Comparison of ENCODE assay signal across 8 cellular contexts in the genomic region with DNA sequence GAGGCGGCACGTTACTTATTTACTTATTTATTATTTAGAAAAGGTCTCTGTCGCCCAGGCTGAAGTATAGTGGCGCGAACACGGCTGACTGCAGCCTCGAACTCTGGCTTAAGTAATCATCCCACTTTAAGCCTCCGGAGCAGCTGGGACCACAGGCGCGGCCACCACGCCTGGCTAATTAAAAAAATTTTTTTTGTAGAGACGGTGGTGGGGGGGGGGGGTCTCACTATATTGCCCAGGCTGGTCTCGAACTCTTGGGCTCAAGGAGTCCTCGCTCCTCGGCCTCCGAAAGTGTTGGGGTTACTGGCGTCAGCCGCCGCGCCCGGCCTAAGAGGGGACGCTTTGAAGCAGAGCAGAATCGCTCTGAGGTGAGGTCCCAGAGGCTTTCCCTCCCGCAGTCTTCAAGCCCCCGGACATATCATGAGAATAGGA. TPM values are rescaled to one million over a fixed set of nuclear protein-coding genes. Genes with fewer than 3 reads are reported as not detected.
DNase-seq lines count a peak whose midpoint lies in the region; ATAC-seq and TF ChIP-seq lines count a peak whose summit lies in the region.

No MANE protein-coding gene starts in this region.

- no peak for TF ChIP-seq CTCF in heart right ventricle (IDR thresholded peaks at IDR 0.05)
- no peak for TF ChIP-seq CTCF in body of pancreas (IDR thresholded peaks at IDR 0.05)
- no peak for TF ChIP-seq CTCF in mesothelial cell of epicardium (IDR thresholded peaks at IDR 0.05; ENCODE audit: unreplicated experiment)

- peak overlapping the region; percentile 62 to 95 (median 78) for H3K4me3 ChIP-seq in heart right ventricle
- peak overlapping the region in 1 of 2 donors; percentile 67 for H3K4me3 ChIP-seq in body of pancreas

- H3K36me3 Mint-ChIP-seq in mesothelial cell of epicardium = peaks cover 1% of the 10 kb centered on the region

- intact Hi-C loops in heart right ventricle (cut with DNase I) = loop anchor here in 2 of 10 donors (2.0 to 10.0 kb wide), 4 partner anchors 14 to 67 kb away; a partner anchor contains a TSS
- intact Hi-C loops in Right ventricle myocardium superior (cut with DNase I) = no loop called here
- intact Hi-C loops in body of pancreas (cut with DNase I) = no loop called here

- 3 to 6% methylated on average over 25 of the region's 25 CpGs for WGBS in heart right ventricle, 2 donors
- WGBS in body of pancreas, 2 donors = 11% methylated on average over 25 of the region's 25 CpGs

- H3K27ac ChIP-seq in heart right ventricle (peak overlapping the region in 9 of 10 donors; percentile 92 to 100 (median 95)), body of pancreas (peak overlapping the region; percentile 82 to 99 (median 96))

- H3K4me1 ChIP-seq in heart right ventricle (peaks cover 3 to 68% (median 53%) of the 10 kb centered on the region in 9 donors), body of pancreas (peaks cover 54% of the 10 kb centered on the region)

- H3K4me3 Mint-ChIP-seq in mesothelial cell of epicardium = peak overlapping the region; percentile 70

- H3K36me3 ChIP-seq in heart right ventricle (peaks cover 0 to 14% (median 0%) of the 10 kb centered on the region in 9 donors), body of pancreas (replicated peaks in 1 of 2; ENCODE audit: insufficient read depth in 1 of 2, low read depth in 2 of 2) (no peaks in the 10 kb centered on the region)

- ATAC-seq in heart right ventricle = no peak
- ATAC-seq in Right ventricle myocardium superior (ENCODE audit: poor library complexity) = no peak
- no peak for ATAC-seq in body of pancreas
- ATAC-seq in GM18861 (IDR thresholded peaks at IDR 0.05; ENCODE audit: unreplicated experiment) = no peak

- TF ChIP-seq POLR2A in body of pancreas (IDR thresholded peaks at IDR 0.05) = no peak

- H3K9me3 ChIP-seq in heart right ventricle = no peaks in the 10 kb centered on the region
- H3K9me3 ChIP-seq in body of pancreas = no peaks in the 10 kb centered on the region

- H3K4me1 Mint-ChIP-seq in mesothelial cell of epicardium = peaks cover 46% of the 10 kb centered on the region

- peaks cover 21% of the 10 kb centered on the region for H3K27me3 Mint-ChIP-seq in mesothelial cell of epicardium (ENCODE audit: low read depth)

- H3K27me3 ChIP-seq in heart right ventricle = no peaks in the 10 kb centered on the region
- no peaks in the 10 kb centered on the region for H3K27me3 ChIP-seq in body of pancreas

- DNase-seq in heart right ventricle = peak in 1 of 2 donors; percentile 23
- DNase-seq in Right ventricle myocardium superior = no peak
- peak in 1 of 4 donors; percentile 31 for DNase-seq in body of pancreas
- no peak for DNase-seq in mesothelial cell of epicardium (ENCODE audit: low spot score in 2 of 2, unreplicated experiment in 2 of 2)
- no peak for DNase-seq in AG08395 (ENCODE audit: low spot score)
- DNase-seq in SKM-1 treated with dmso at 0.1 percent for 144 hours (lab: John Stamatoyannopoulos, UW; ENCODE audit: unreplicated experiment) = no peak
- DNase-seq in hippocampal formation (lab: John Stamatoyannopoulos, UW) = no peak

- H3K27ac Mint-ChIP-seq in mesothelial cell of epicardium = no peak overlapping the region

- H3K9me3 Mint-ChIP-seq in mesothelial cell of epicardium = no peaks in the 10 kb centered on the region

RNA-seq across cellular contexts. Expression of a gene that starts 0.7 kb away (rescaled TPM):
- total RNA-seq in heart right ventricle (10 to 100 TPM in 1 of 10 donors, 1 to 10 TPM in 9; 3.9 to 11.0 (median 5.8) TPM), Right ventricle myocardium superior (8.4 TPM), body of pancreas (10 to 100 TPM; 19.5 to 20.8 TPM), mesothelial cell of epicardium (8.9 to 9.2 TPM (median 9.0 TPM) in 3 replicates)
- polyA plus RNA-seq in heart right ventricle = 1 to 10 TPM; 2.9 to 4.5 TPM

RNA-seq across cellular contexts. Expression of a gene that starts 16.1 kb away (rescaled TPM):
- total RNA-seq in heart right ventricle = 1 to 10 TPM; 2.3 to 6.6 (median 3.1) TPM
- 1 to 10 TPM; 1.3 to 1.5 TPM for polyA plus RNA-seq in heart right ventricle
- 5.3 TPM for total RNA-seq in Right ventricle myocardium superior
- total RNA-seq in body of pancreas = 1 to 10 TPM; 3.0 to 6.5 TPM
- total RNA-seq in mesothelial cell of epicardium = 2.4 to 2.9 TPM (median 2.4 TPM) in 3 replicates

RNA-seq across cellular contexts. Expression of a gene that starts 42.8 kb away (rescaled TPM):
- total RNA-seq in heart right ventricle (1 to 10 TPM; 2.3 to 6.2 (median 3.6) TPM), Right ventricle myocardium superior (5.9 TPM), body of pancreas (1 to 10 TPM; 2.6 to 7.3 TPM), mesothelial cell of epicardium (19.4 to 22.8 TPM (median 22.6 TPM) in 3 replicates)
- polyA plus RNA-seq in heart right ventricle = 1 to 10 TPM; 1.5 to 1.7 TPM
